ENCODE assay signal across 8 cellular contexts in genomic region chr5:175444060-175444904, GRCh38. TPM values are rescaled to one million over a fixed set of nuclear protein-coding genes. Genes with fewer than 3 reads are reported as not detected.
DNase-seq lines count a peak whose midpoint lies in the region; ATAC-seq and TF ChIP-seq lines count a peak whose summit lies in the region.

DRD1 (minus strand) TSS chr5:175444182; CDS start chr5:175443099, 1,083 bp downstream.

- H3K27me3 ChIP-seq in esophagus (ENCODE audit: control insufficient read depth in 1 of 2, insufficient read depth in 2 of 2, low read length in 2 of 2) (peaks cover 0 to 4% of the 10 kb centered on the region in 2 donors), suprapubic skin (peaks cover 62% of the 10 kb centered on the region)

- TF ChIP-seq POLR2A in suprapubic skin (IDR thresholded peaks at IDR 0.05), result no peak
- no peak for TF ChIP-seq POLR2A in GM18505 (IDR thresholded peaks at IDR 0.05; ENCODE audit: borderline replicate concordance, extremely low read depth, insufficient read depth, insufficient read length)

- H3K9me3 Mint-ChIP-seq in nephron, result no peaks in the 10 kb centered on the region

- H3K27ac ChIP-seq in esophagus (ENCODE audit: low read depth in 2 of 2, low read length in 1 of 2), result no peak within 1 kb of the TSS
- no peak within 1 kb of the TSS for H3K27ac ChIP-seq in suprapubic skin

- H3K27ac Mint-ChIP-seq in nephron, result no peak within 1 kb of the TSS

- peak; percentile 80 for TF ChIP-seq CTCF in GM12875 (IDR thresholded peaks at IDR 0.05; ENCODE audit: borderline replicate concordance, insufficient read depth, low read depth, low read length)
- TF ChIP-seq CTCF in LNCAP (IDR thresholded peaks at IDR 0.05), result peak; percentile 89
- peak; percentile 74 to 85 (median 77) for TF ChIP-seq CTCF in nephron (IDR thresholded peaks at IDR 0.05; ENCODE audit: unreplicated experiment in 3 of 3)
- TF ChIP-seq CTCF in suprapubic skin (IDR thresholded peaks at IDR 0.05), result peak; percentile 12 to 72

- H3K36me3 ChIP-seq in esophagus (ENCODE audit: control insufficient read depth in 2 of 2, insufficient read depth in 2 of 2, low read length in 1 of 2) (no peaks in the 10 kb centered on the region), suprapubic skin (no peaks in the 10 kb centered on the region)

- H3K36me3 Mint-ChIP-seq in nephron (ENCODE audit: low read depth), result no peaks in the 10 kb centered on the region

- peaks cover 7 to 12% of the 10 kb centered on the region in 2 donors for H3K4me1 ChIP-seq in esophagus (ENCODE audit: control insufficient read depth in 2 of 2, insufficient read depth in 2 of 2, low read length in 1 of 2)
- H3K4me1 ChIP-seq in suprapubic skin, result peaks cover 19% of the 10 kb centered on the region

- H3K4me3 ChIP-seq in GM12875 (ENCODE audit: low read depth, low read length), result no peak within 1 kb of the TSS
- H3K4me3 ChIP-seq in esophagus (ENCODE audit: low read depth in 1 of 2, low read length in 2 of 2), result peak within 1 kb of the TSS; percentile 15 to 19
- peak within 1 kb of the TSS; percentile 35 for H3K4me3 ChIP-seq in suprapubic skin

- WGBS in esophagus, 2 donors, result 1 to 3% methylated on average over 83 to 91 of the region's 91 CpGs
- under 1% methylated on average over 32 of the region's 91 CpGs for WGBS in suprapubic skin

- H3K9me3 ChIP-seq in esophagus (ENCODE audit: control insufficient read depth in 2 of 2, insufficient read depth in 1 of 2, low read depth in 1 of 2, low read length in 1 of 2), result no peaks in the 10 kb centered on the region
- no peaks in the 10 kb centered on the region for H3K9me3 ChIP-seq in suprapubic skin

- peaks cover 92% of the 10 kb centered on the region for H3K27me3 Mint-ChIP-seq in nephron (ENCODE audit: low read depth)

- H3K4me1 Mint-ChIP-seq in nephron, result peaks cover 4% of the 10 kb centered on the region

- DNase-seq in activated T-cell treated with anti-CD3 and anti-CD28 coated beads for 1 hour (ENCODE audit: low read depth), result peak; percentile 46
- no peak for DNase-seq in suprapubic skin (ENCODE audit: low spot score in 2 of 2)

- TF ChIP-seq EP300 in suprapubic skin (IDR thresholded peaks at IDR 0.05), result no peak

- ATAC-seq in GM18505 (IDR thresholded peaks at IDR 0.05; ENCODE audit: unreplicated experiment), result no peak
- no peak for ATAC-seq in HG02571 (IDR thresholded peaks at IDR 0.05; ENCODE audit: unreplicated experiment)

- peak within 1 kb of the TSS; percentile 70 to 77 (median 74) for H3K4me3 Mint-ChIP-seq in nephron

RNA-seq across cellular contexts. Expression of gene DRD1, which starts in this region (rescaled TPM):
- polyA plus RNA-seq in esophagus, result under 1 TPM; 0.02 to 0.08 TPM
- under 1 TPM in 1 of 4 donors, not detected in 3; 0.42 TPM for total RNA-seq in suprapubic skin
